Comparison of ENCODE assay signal across 8 cellular contexts in genomic region chr3:4633078-4634004, GRCh38.
DNase-seq lines count a peak whose midpoint lies in the region; ATAC-seq, FAIRE-seq and TF ChIP-seq lines count a peak whose summit lies in the region.

No MANE protein-coding gene starts in this region.

- H3K79me2 ChIP-seq in Karpas-422 (ENCODE audit: low read length) (no peaks in the 10 kb centered on the region), mesendoderm (ENCODE audit: control insufficient read depth, insufficient read depth, low read length) (no peaks in the 10 kb centered on the region)

- no peak overlapping the region for H3K4ac ChIP-seq in mesendoderm (ENCODE audit: low read depth, low read length)

- intact Hi-C loops in lower leg skin (cut with DNase I; ENCODE audit: low total_unique reads), result loop anchor here (5.0 kb wide), 1 partner anchor 281 kb away; no protein-coding TSS in a partner anchor

- no peak overlapping the region for H3K4me2 ChIP-seq in Karpas-422 (ENCODE audit: low read depth, low read length, poor library complexity, severe bottlenecking)
- H3K4me2 ChIP-seq in mesendoderm (ENCODE audit: low read length), result no peak overlapping the region

- H3K9me3 ChIP-seq in Karpas-422 (ENCODE audit: low read length), result no peaks in the 10 kb centered on the region

- WGBS in mesendoderm (ENCODE audit: extremely low coverage, insufficient coverage, low lambda C conversion rate), result no CpG with 5 or more reads among the region's 10 CpGs
- 67 to 69% methylated on average over 10 of the region's 10 CpGs for WGBS in lower leg skin, 2 donors

- H3K9ac ChIP-seq in Karpas-422 (ENCODE audit: low read length) (no peak overlapping the region), mesendoderm (ENCODE audit: low read length) (no peak overlapping the region)

- H3K27me3 ChIP-seq in Karpas-422 (ENCODE audit: low read length) (no peaks in the 10 kb centered on the region), mesendoderm (ENCODE audit: insufficient read depth, low read length, poor library complexity) (no peaks in the 10 kb centered on the region)

- TF ChIP-seq POLR2A in lower leg skin (IDR thresholded peaks at IDR 0.05), result no peak

- no peaks in the 10 kb centered on the region for H3K79me1 ChIP-seq in mesendoderm (ENCODE audit: low read length)

- no peak overlapping the region for H4K8ac ChIP-seq in mesendoderm (ENCODE audit: low read depth, low read length)

- H3K56ac ChIP-seq in mesendoderm (ENCODE audit: low read length), result no peak overlapping the region

- no peaks in the 10 kb centered on the region for H3K36me3 ChIP-seq in Karpas-422 (ENCODE audit: insufficient read depth, low read length)
- no peaks in the 10 kb centered on the region for H3K36me3 ChIP-seq in mesendoderm (ENCODE audit: control insufficient read depth, insufficient read depth, low read length)

- no peaks in the 10 kb centered on the region for H4K20me1 ChIP-seq in Karpas-422 (ENCODE audit: insufficient read depth, low read depth, low read length)

- no peak overlapping the region for H3K27ac ChIP-seq in Karpas-422 (ENCODE audit: low read length)
- H3K27ac ChIP-seq in mesendoderm (ENCODE audit: low read depth, low read length), result no peak overlapping the region

- no peak overlapping the region for H3K4me3 ChIP-seq in Karpas-422 (ENCODE audit: low read length)
- no peak overlapping the region for H3K4me3 ChIP-seq in mesendoderm (ENCODE audit: low read length)
- H3K4me3 ChIP-seq in lower leg skin (ENCODE audit: low read depth, poor library complexity, severe bottlenecking), result no peak overlapping the region

- peak; percentile 72 for ATAC-seq in GM21526 (IDR thresholded peaks at IDR 0.05; ENCODE audit: low FRiP score, unreplicated experiment)

- DNase-seq in NCI-H187 treated with DMSO at 0.1 percent for 48 hours (lab: John Stamatoyannopoulos, UW) (peak; percentile 25), NCI-H187 (lab: John Stamatoyannopoulos, UW) (no peak), Karpas-422 (peak; percentile 66), SHP77 treated with DMSO at 0.1 percent for 48 hours (lab: John Stamatoyannopoulos, UW) (peak; percentile 42), mesendoderm (peak; percentile 82), lower leg skin (ENCODE audit: low spot score in 2 of 2) (no peak)

- H2BK15ac ChIP-seq in mesendoderm (replicated peaks; ENCODE audit: low read depth), result no peak overlapping the region

- peak; percentile 72 for FAIRE-seq in endometrium (lab: Jason Lieb, UNC)

- H2AFZ ChIP-seq in Karpas-422 (ENCODE audit: low read length), result no peak overlapping the region

- H2BK5ac ChIP-seq in mesendoderm (ENCODE audit: low read length), result no peak overlapping the region

- peak in 1 of 3 donors; percentile 28 for TF ChIP-seq CTCF in lower leg skin (IDR thresholded peaks at IDR 0.05)

- H3K18ac ChIP-seq in mesendoderm (ENCODE audit: low read length), result no peak overlapping the region

- no peak overlapping the region for H2BK120ac ChIP-seq in mesendoderm (ENCODE audit: low read depth, low read length)

- H3K23ac ChIP-seq in mesendoderm (ENCODE audit: low read length), result no peak overlapping the region

- no peaks in the 10 kb centered on the region for H3K9me2 ChIP-seq in Karpas-422 (replicated peaks; ENCODE audit: insufficient read depth, low read length)

- H2AK5ac ChIP-seq in mesendoderm (ENCODE audit: low read length), result no peak overlapping the region

- H3K4me1 ChIP-seq in Karpas-422 (ENCODE audit: low read length), result no peaks in the 10 kb centered on the region
- peaks cover 2% of the 10 kb centered on the region for H3K4me1 ChIP-seq in mesendoderm (ENCODE audit: control insufficient read depth, low read depth, low read length)

- no peak overlapping the region for H4K5ac ChIP-seq in mesendoderm (ENCODE audit: low read length)

Comparison
In these comparisons a context has a peak if more than half of its experiments do, and no peak if none do; other contexts are left out.
1. DNase-seq: peak in NCI-H187 treated with DMSO at 0.1 percent for 48 hours (single experiment), Karpas-422 (single experiment), SHP77 treated with DMSO at 0.1 percent for 48 hours (single experiment) and mesendoderm (single experiment); none in NCI-H187 (0 of 2) and lower leg skin (0 of 2).